ENCODE assay signal across 22 cellular contexts in genomic region chr22:49688516-49689254, GRCh38.
DNase-seq lines count a peak whose midpoint lies in the region; ATAC-seq and TF ChIP-seq lines count a peak whose summit lies in the region.
"Had no signal": no experiment of that assay in that cellular context is flagged by ENCODE, and none has a peak within 500 bp of the region (broad histone marks: within the 10 kb centered on the region; RNA-seq: fewer than 3 reads in every experiment).

No MANE protein-coding gene starts in this region.

- no peak overlapping the region for H3K4me3 ChIP-seq in coronary artery
- H3K4me3 ChIP-seq: GM12878, GM23248, PC-9 had no signal

- ATAC-seq in sciatic nerve, result no peak
- ATAC-seq: GM12878 had no signal

- no peak overlapping the region for H3K27ac ChIP-seq in coronary artery
- H3K27ac ChIP-seq: 22Rv1, GM23248, PC-9 had no signal

- DNase-seq in DMS153 (lab: John Stamatoyannopoulos, UW) (peak; percentile 9), DMS153 treated with DMSO at 0.1 percent for 48 hours (lab: John Stamatoyannopoulos, UW; ENCODE audit: unreplicated experiment) (no peak), coronary artery (ENCODE audit: low spot score) (peak; percentile 62), sciatic nerve (ENCODE audit: low spot score) (peak; percentile 36), NCI-H2081 (lab: John Stamatoyannopoulos, UW) (no peak), AG20443 (ENCODE audit: low spot score) (no peak)
- peak; percentile 57 for DNase-seq in activated effector memory CD4-positive, alpha-beta T cell treated with anti-CD3 and anti-CD28 coated beads, Interleukin-2, amount 50 U/mL, for 16 hours
- DNase-seq in activated effector memory CD4-positive, alpha-beta T cell treated with Interleukin-2 at 50 U/mL for 16 hours, result no peak
- DNase-seq: ACHN, DND-41, GM23248, HCEC 1CT, KBM-7, MM.1S, NCI-H1092, NCI-H1694 treated with DMSO at 0.1 percent for 48 hours, NCI-H69, PC-9, RPMI8226, SHP77 had no signal

- intact Hi-C loops in sciatic nerve (cut with DNase I), result no loop called here

- no peak for TF ChIP-seq CTCF in coronary artery (IDR thresholded peaks at IDR 0.05)

Comparison
In these comparisons a context has a peak if more than half of its experiments do, and no peak if none do; other contexts are left out.
1. DNase-seq: peak in DMS153 (single experiment), activated effector memory CD4-positive, alpha-beta T cell treated with anti-CD3 and anti-CD28 coated beads, Interleukin-2, amount 50 U/mL, for 16 hours (single experiment), coronary artery (single experiment) and sciatic nerve (single experiment); none in DMS153 treated with DMSO at 0.1 percent for 48 hours (single experiment), activated effector memory CD4-positive, alpha-beta T cell treated with Interleukin-2 at 50 U/mL for 16 hours (single experiment), NCI-H2081 (0 of 2) and AG20443 (single experiment).